In genomic region chr11:77126861-77127673, GRCh38 we compare ENCODE assay signal across 1 cellular context.
A peak's percentile ranks its signal among the peaks of the same experiment; 100 is the strongest.
TF ChIP-seq lines count a peak whose summit lies in the region.

No MANE protein-coding gene starts in this region.

TF ChIP-seq in HepG2, 621 proteins besides CTCF, POLR2A, EP300 and RAD21 (continued from another document and continues in another):
- TF ChIP-seq ESRRA (CRISPR knock-in tag; IDR thresholded peaks at IDR 0.05; ENCODE audit: low read depth) (peak; percentile 29; the same call in 1 of the 2 replicates), ZNF607 (CRISPR knock-in tag; IDR thresholded peaks at IDR 0.05; ENCODE audit: borderline replicate concordance) (peak; percentile 65; the same call in 1 of the 2 replicates), ZNF205 (CRISPR knock-in tag; IDR thresholded peaks at IDR 0.05) (no peak), ZNF639 (CRISPR knock-in tag; conservative IDR thresholded peaks at IDR 0.05) (no peak), ZNF678 (CRISPR knock-in tag; IDR thresholded peaks at IDR 0.05) (peak; percentile 77; the same call in 1 of the 2 replicates), NR3C1 (CRISPR knock-in tag; IDR thresholded peaks at IDR 0.05) (no peak), ZNF713 (CRISPR knock-in tag; IDR thresholded peaks at IDR 0.05) (peak; percentile 43; the same call in 1 of the 2 replicates), DMAP1 (CRISPR knock-in tag; IDR thresholded peaks at IDR 0.05) (no peak), ZBTB34 (CRISPR knock-in tag; IDR thresholded peaks at IDR 0.05) (0 out of 2 replicates have a peak, but pooled peaks have one; percentile 10), GRHL1 (CRISPR knock-in tag; conservative IDR thresholded peaks at IDR 0.05) (no peak), ZMAT3 (CRISPR knock-in tag; conservative IDR thresholded peaks at IDR 0.05) (peak; percentile 66), ZNF766 (CRISPR knock-in tag; IDR thresholded peaks at IDR 0.05; ENCODE audit: borderline replicate concordance) (peak; percentile 54; the same call in 1 of the 2 replicates), ZNF720 (CRISPR knock-in tag; IDR thresholded peaks at IDR 0.05) (no peak), MTERF4 (CRISPR knock-in tag; IDR thresholded peaks at IDR 0.05) (peak; percentile 84), SALL1 (CRISPR knock-in tag; IDR thresholded peaks at IDR 0.05) (no peak; the same call in none of the 2 replicates), AGO1 (IDR thresholded peaks at IDR 0.05; ENCODE audit: low read depth, low read length, poor library complexity, severe bottlenecking) (peak; percentile 23), MBD4 (IDR thresholded peaks at IDR 0.05; ENCODE audit: borderline replicate concordance, low read length) (no peak), ZFP36L2 (CRISPR knock-in tag; IDR thresholded peaks at IDR 0.05) (no peak), ZNF780A (CRISPR knock-in tag; IDR thresholded peaks at IDR 0.05) (0 out of 2 replicates have a peak, but pooled peaks have one; percentile 29), ZNF670 (CRISPR knock-in tag; IDR thresholded peaks at IDR 0.05; ENCODE audit: borderline replicate concordance) (no peak), ZNF431 (CRISPR knock-in tag; IDR thresholded peaks at IDR 0.05; ENCODE audit: borderline replicate concordance, low read depth) (no peak), IKZF4 (CRISPR knock-in tag; IDR thresholded peaks at IDR 0.05; ENCODE audit: borderline replicate concordance, low read depth, not compliant biosample characterization) (no peak), ZNF510 (CRISPR knock-in tag; IDR thresholded peaks at IDR 0.05; ENCODE audit: low read depth) (0 out of 2 replicates have a peak, but pooled peaks have one; percentile 51), ZMYM3 (CRISPR knock-in tag; IDR thresholded peaks at IDR 0.05) (no peak), ZSCAN31 (CRISPR knock-in tag; IDR thresholded peaks at IDR 0.05; ENCODE audit: low read depth) (no peak; the same call in 1 of the 2 replicates), ZSCAN5A (CRISPR knock-in tag; IDR thresholded peaks at IDR 0.05; ENCODE audit: borderline replicate concordance) (no peak), POLR2AphosphoS2 (IDR thresholded peaks at IDR 0.05; ENCODE audit: low read depth, low read length) (no peak), ZBTB44 (CRISPR knock-in tag; IDR thresholded peaks at IDR 0.05) (no peak), BATF2 (CRISPR knock-in tag; IDR thresholded peaks at IDR 0.05) (no peak), HINFP (CRISPR knock-in tag; IDR thresholded peaks at IDR 0.05; ENCODE audit: low read depth) (no peak; the same call in 1 of the 2 replicates), ELF3 (CRISPR knock-in tag; IDR thresholded peaks at IDR 0.05) (peak; percentile 56; the same call in 1 of the 2 replicates), CERS6 (CRISPR knock-in tag; IDR thresholded peaks at IDR 0.05) (no peak), ZNF253 (CRISPR knock-in tag; IDR thresholded peaks at IDR 0.05; ENCODE audit: borderline replicate concordance) (no peak), ZNF501 (CRISPR knock-in tag; IDR thresholded peaks at IDR 0.05) (peak; percentile 36), DNMT1 (CRISPR knock-in tag; IDR thresholded peaks at IDR 0.05) (peak; percentile 62; the same call in 1 of the 2 replicates), ZNF644 (CRISPR knock-in tag; IDR thresholded peaks at IDR 0.05; ENCODE audit: low read depth) (no peak), HNF1A (IDR thresholded peaks at IDR 0.05; ENCODE audit: low read depth) (no peak), HNF1A (CRISPR knock-in tag; IDR thresholded peaks at IDR 0.05; ENCODE audit: borderline replicate concordance) (0 out of 2 replicates have a peak, but pooled peaks have one; percentile 17), ZNF569 (CRISPR knock-in tag; IDR thresholded peaks at IDR 0.05; ENCODE audit: borderline replicate concordance) (no peak), MLLT10 (CRISPR knock-in tag; IDR thresholded peaks at IDR 0.05) (no peak), ZNF710 (CRISPR knock-in tag; IDR thresholded peaks at IDR 0.05; ENCODE audit: borderline replicate concordance) (no peak), BRD4 (CRISPR knock-in tag; IDR thresholded peaks at IDR 0.05) (0 out of 2 replicates have a peak, but pooled peaks have one; percentile 51), NFIB (CRISPR knock-in tag; IDR thresholded peaks at IDR 0.05; ENCODE audit: borderline replicate concordance) (no peak), ZFP90 (CRISPR knock-in tag; IDR thresholded peaks at IDR 0.05; ENCODE audit: borderline replicate concordance) (no peak)
